In genomic region chr3:183449791-183450190, GRCh38 we compare ENCODE assay signal across 19 cellular contexts. TPM values are rescaled to one million over a fixed set of nuclear protein-coding genes. Genes with fewer than 3 reads are reported as not detected.
DNase-seq lines count a peak whose midpoint lies in the region; ATAC-seq and TF ChIP-seq lines count a peak whose summit lies in the region.
"Had no signal": no experiment of that assay in that cellular context is flagged by ENCODE, and none has a peak within 500 bp of the region (broad histone marks: within the 10 kb centered on the region; RNA-seq: fewer than 3 reads in every experiment).

No MANE protein-coding gene starts in this region.

- ATAC-seq in SK-N-SH treated with all-trans-retinoic acid at 6 μM for 48 hours, result no peak
- ATAC-seq in HG03139 (IDR thresholded peaks at IDR 0.05; ENCODE audit: unreplicated experiment), result no peak
- ATAC-seq: activated CD4-positive, alpha-beta T cell treated with anti-CD3 and anti-CD28 coated beads for 36 hours had no signal

- CTCF ChIA-PET in SK-N-SH (lab: Yijun Ruan, JAX), result interaction anchor here (0.7 to 0.9 kb wide), 2 partner anchors 22 to 131 kb away, joined by 3 read pairs; no protein-coding TSS in a partner anchor
- CTCF ChIA-PET in CD4-positive, alpha-beta memory T cell (lab: Charles Lee; ENCODE audit: partially characterized antibody), result interaction anchor here (0.6 to 0.8 kb wide), 2 partner anchors 26 to 317 kb away, joined by 3 read pairs; no protein-coding TSS in a partner anchor

- peaks cover 5% of the 10 kb centered on the region for H3K36me3 Mint-ChIP-seq in osteocyte (ENCODE audit: unreplicated experiment)
- peaks cover 4 to 16% of the 10 kb centered on the region in 2 donors for H3K36me3 Mint-ChIP-seq in CD4-positive, alpha-beta memory T cell

- peaks cover 10% of the 10 kb centered on the region for H3F3A ChIP-seq in SK-N-SH (replicated peaks; ENCODE audit: insufficient read depth)

- peaks cover 7% of the 10 kb centered on the region; the same call in 1 of the 2 replicates for H3K79me2 ChIP-seq in SK-N-SH (ENCODE audit: insufficient read depth)

- H3K9ac ChIP-seq in SK-N-SH (no peak overlapping the region), skeletal muscle tissue (ENCODE audit: low read depth in 1 of 3, low read length in 3 of 3) (peak overlapping the region; percentile 57 to 74 (median 58))

- POLR2A ChIA-PET in SK-N-SH (lab: Yijun Ruan, JAX), result no interaction called here
- POLR2A ChIA-PET in CD4-positive, alpha-beta memory T cell (lab: Charles Lee; ENCODE audit: partially characterized antibody), result interaction anchor here (2.9 kb wide), 1 partner anchor 22 kb away, joined by 17 read pairs; the partner anchor contains the start of gene MCF2L2

- H3K4me3 ChIP-seq in SK-N-SH (ENCODE audit: low read depth in 2 of 2, low read length in 1 of 2), result no peak overlapping the region; a peak in 1 of 4 replicates
- H3K4me3 ChIP-seq in adrenal gland, result peak overlapping the region in 1 of 4 donors; percentile 79
- H3K4me3 ChIP-seq in skeletal muscle tissue (ENCODE audit: low read length in 3 of 3), result peak overlapping the region; percentile 42 to 95 (median 51)
- H3K4me3 ChIP-seq in CD4-positive, alpha-beta memory T cell (ENCODE audit: low read length in 2 of 2), result no peak overlapping the region
- H3K4me3 ChIP-seq: skin epidermis had no signal

- H2AFZ ChIP-seq in SK-N-SH (ENCODE audit: low read depth), result no peak overlapping the region

- peaks cover under 1% of the 10 kb centered on the region for H3K9me3 Mint-ChIP-seq in osteocyte (ENCODE audit: unreplicated experiment)
- H3K9me3 Mint-ChIP-seq in CD4-positive, alpha-beta memory T cell, result peaks cover 0 to under 1% (median 0%) of the 10 kb centered on the region in 8 donors
- H3K9me3 Mint-ChIP-seq: CD14-positive monocyte had no signal

- H3K4me2 ChIP-seq in SK-N-SH, result peak overlapping the region; percentile 86; the same call in 1 of the 2 replicates

- TF ChIP-seq POLR2A in adrenal gland (IDR thresholded peaks at IDR 0.05), result no peak

- no peaks in the 10 kb centered on the region for H3K27me3 Mint-ChIP-seq in osteocyte (ENCODE audit: unreplicated experiment)
- H3K27me3 Mint-ChIP-seq in CD4-positive, alpha-beta memory T cell, result no peaks in the 10 kb centered on the region
- H3K27me3 Mint-ChIP-seq: activated CD4-positive, alpha-beta T cell treated with anti-CD3 and anti-CD28 coated beads for 36 hours had no signal

- intact Hi-C loops in adrenal gland (cut with DNase I), result no loop called here
- intact Hi-C loops in CD4-positive, alpha-beta memory T cell (cut with micrococcal nuclease), result no loop called here

- H3K36me3 ChIP-seq in SK-N-SH (replicated peaks in 1 of 2; ENCODE audit: control insufficient read depth in 1 of 2, insufficient read depth in 2 of 2, low read length in 1 of 2), result peaks cover 6 to 9% of the 10 kb centered on the region in 2 experiments
- peaks cover 0 to 17% of the 10 kb centered on the region in 2 donors for H3K36me3 ChIP-seq in adrenal gland (replicated peaks in 1 of 2)
- peaks cover 0 to 11% (median 3%) of the 10 kb centered on the region in 3 donors for H3K36me3 ChIP-seq in skeletal muscle tissue (ENCODE audit: control insufficient read depth in 3 of 3, insufficient read depth in 3 of 3, low read length in 3 of 3)
- no peaks in the 10 kb centered on the region for H3K36me3 ChIP-seq in CD4-positive, alpha-beta memory T cell (ENCODE audit: insufficient read depth, low read length)

- no peak for TF ChIP-seq EP300 in SK-N-SH (IDR thresholded peaks at IDR 0.05; ENCODE audit: borderline replicate concordance in 1 of 2, low read depth in 1 of 2, low read length in 1 of 2)

- H3K27me3 ChIP-seq in SK-N-SH (ENCODE audit: insufficient read depth) (no peaks in the 10 kb centered on the region), adrenal gland (no peaks in the 10 kb centered on the region), skeletal muscle tissue (ENCODE audit: control insufficient read depth in 3 of 3, insufficient read depth in 3 of 3, low read length in 3 of 3) (no peaks in the 10 kb centered on the region)
- no peaks in the 10 kb centered on the region for H3K27me3 ChIP-seq in CD4-positive, alpha-beta memory T cell (ENCODE audit: insufficient read depth, low read length)

- no peaks in the 10 kb centered on the region for H4K20me1 ChIP-seq in SK-N-SH (ENCODE audit: insufficient read depth)

- no peak for TF ChIP-seq RAD21 in SK-N-SH (IDR thresholded peaks at IDR 0.05; ENCODE audit: low read length)

- peaks cover 32% of the 10 kb centered on the region for H3K4me1 Mint-ChIP-seq in osteocyte (ENCODE audit: unreplicated experiment)
- peaks cover 12 to 31% (median 15%) of the 10 kb centered on the region in 4 donors for H3K4me1 Mint-ChIP-seq in CD4-positive, alpha-beta memory T cell

- H3K9me3 ChIP-seq in SK-N-SH, result no peaks in the 10 kb centered on the region
- H3K9me3 ChIP-seq in adrenal gland (replicated peaks in 1 of 3), result no peaks in the 10 kb centered on the region
- no peaks in the 10 kb centered on the region for H3K9me3 ChIP-seq in skeletal muscle tissue (ENCODE audit: control insufficient read depth in 3 of 3, low read length in 3 of 3)
- no peaks in the 10 kb centered on the region for H3K9me3 ChIP-seq in CD4-positive, alpha-beta memory T cell (ENCODE audit: control insufficient read depth in 1 of 2, low read length in 2 of 2)

- DNase-seq in SK-N-SH (no peak), adrenal gland (no peak), medulla oblongata (ENCODE audit: extremely low spot score) (peak; percentile 26), osteocyte (ENCODE audit: extremely low spot score, unreplicated experiment) (no peak)
- no peak for DNase-seq in CD4-positive, alpha-beta memory T cell
- DNase-seq: activated CD4-positive, alpha-beta T cell treated with anti-CD3 and anti-CD28 coated beads for 36 hours; activated CD8-positive, alpha-beta memory T cell treated with anti-CD3 and anti-CD28 coated beads, Interleukin-2, amount 50 U/mL, for 48 hours; activated naive CD4-positive, alpha-beta T cell treated with anti-CD3 and anti-CD28 coated beads, Interleukin-2, amount 50 U/mL, for 16 hours; DND-41; HCEC 1CT; SHP77 treated with DMSO at 0.1 percent for 48 hours; stimulated activated naive CD4-positive, alpha-beta T cell; T1000 had no signal

- 96% methylated on average over 1 of the region's 1 CpG for WGBS in SK-N-SH (ENCODE audit: low lambda C conversion rate)
- WGBS in adrenal gland, 4 donors, result 28 to 44% (median 36%) methylated on average over 1 of the region's 1 CpG

- no peaks in the 10 kb centered on the region for H3K9me2 ChIP-seq in SK-N-SH

- TF ChIP-seq CTCF in SK-N-SH (IDR thresholded peaks at IDR 0.05) (no peak), adrenal gland (IDR thresholded peaks at IDR 0.05) (no peak), osteocyte (IDR thresholded peaks at IDR 0.05) (no peak)

- H3K4me1 ChIP-seq in SK-N-SH (ENCODE audit: control insufficient read depth in 1 of 2, insufficient read depth in 2 of 2, low read depth in 1 of 2, low read length in 1 of 2), result peaks cover 0 to 10% of the 10 kb centered on the region in 2 experiments; a peak in 3 of 4 replicates
- peaks cover 6 to 31% of the 10 kb centered on the region in 2 donors for H3K4me1 ChIP-seq in adrenal gland (replicated peaks in 1 of 2)
- H3K4me1 ChIP-seq in skeletal muscle tissue (ENCODE audit: control insufficient read depth in 3 of 3, insufficient read depth in 3 of 3, low read length in 3 of 3), result peaks cover 3 to 16% (median 12%) of the 10 kb centered on the region in 3 donors
- peaks cover 20% of the 10 kb centered on the region for H3K4me1 ChIP-seq in CD4-positive, alpha-beta memory T cell (ENCODE audit: insufficient read depth, low read length)

- no peak overlapping the region for H3K27ac Mint-ChIP-seq in osteocyte (ENCODE audit: unreplicated experiment)
- peak overlapping the region in 1 of 7 donors; percentile 25 for H3K27ac Mint-ChIP-seq in CD4-positive, alpha-beta memory T cell
- H3K27ac Mint-ChIP-seq: activated CD4-positive, alpha-beta T cell treated with anti-CD3 and anti-CD28 coated beads for 36 hours had no signal

- H3K27ac ChIP-seq in SK-N-SH (ENCODE audit: low read depth in 2 of 2, low read length in 1 of 2), result peak overlapping the region in 1 of 2 experiments; percentile 8; a peak in 1 of 4 replicates
- peak overlapping the region in 4 of 5 donors; percentile 15 to 85 (median 43) for H3K27ac ChIP-seq in adrenal gland
- peak overlapping the region; percentile 55 for H3K27ac ChIP-seq in skeletal muscle tissue (ENCODE audit: low read depth, low read length)
- no peak overlapping the region for H3K27ac ChIP-seq in CD4-positive, alpha-beta memory T cell (ENCODE audit: low read depth, low read length)
- H3K27ac ChIP-seq: 22Rv1 had no signal

- H3K4me3 Mint-ChIP-seq in osteocyte (ENCODE audit: unreplicated experiment), result no peak overlapping the region
- H3K4me3 Mint-ChIP-seq in CD4-positive, alpha-beta memory T cell, result peak overlapping the region in 1 of 8 donors; percentile 36
- H3K4me3 Mint-ChIP-seq: activated CD4-positive, alpha-beta T cell treated with anti-CD3 and anti-CD28 coated beads for 36 hours; CD14-positive monocyte had no signal

TF ChIP-seq in SK-N-SH, 30 proteins besides CTCF, POLR2A, EP300 and RAD21 (continues in another document):
- no peak for TF ChIP-seq JUND (IDR thresholded peaks at IDR 0.05)
- TF ChIP-seq NFIC (IDR thresholded peaks at IDR 0.05; ENCODE audit: borderline replicate concordance), result no peak
- TF ChIP-seq TCF12 (IDR thresholded peaks at IDR 0.05), result no peak

TF ChIP-seq in SK-N-SH treated with all-trans-retinoic acid at 6 μM for 48 hours, 23 proteins besides CTCF, POLR2A, EP300 and RAD21 (continues in another document):
- TF ChIP-seq ISL1 (CRISPR knock-in tag; IDR thresholded peaks at IDR 0.05), result no peak
- TF ChIP-seq POU6F1 (CRISPR knock-in tag; IDR thresholded peaks at IDR 0.05; ENCODE audit: borderline replicate concordance, low read depth), result no peak

RNA-seq across cellular contexts. Expression of gene MCF2L2, which starts 21.4 kb away (rescaled TPM):
- polyA plus RNA-seq in SK-N-SH (2012; rRNA removed), result 0.56 and 0.75 TPM in 2 replicates
- polyA plus RNA-seq in SK-N-SH (2012; cell fraction: cytosol; rRNA removed), result 0.35 and 0.42 TPM in 2 replicates
- polyA plus RNA-seq in SK-N-SH (2012; cell fraction: nucleus; rRNA removed), result 1.8 and 2.7 TPM in 2 replicates
- 10 to 100 TPM; 15.0 to 62.7 (median 29.0) TPM for total RNA-seq in adrenal gland
- polyA plus RNA-seq in adrenal gland, result 10 to 100 TPM in 1 of 3 donors, 1 to 10 TPM in 2; 6.5 to 11.3 (median 9.9) TPM
- total RNA-seq in skeletal muscle tissue, result under 0.01 TPM
- total RNA-seq in osteocyte, result 1.7 and 2.4 TPM in 2 replicates
- total RNA-seq in CD4-positive, alpha-beta memory T cell, result 1 to 10 TPM; 6.5 to 7.3 TPM
- 1 to 10 TPM in 1 of 2 donors, under 1 TPM in 1; 0.37 to 3.7 TPM for polyA plus RNA-seq in CD4-positive, alpha-beta memory T cell

Comparison
In these comparisons a context has a peak if more than half of its experiments do, and no peak if none do; other contexts are left out.
1. H3K4me3 ChIP-seq: peak in skeletal muscle tissue (3 of 3); none in SK-N-SH (0 of 2) and CD4-positive, alpha-beta memory T cell (0 of 2).